In genomic region chr4:144611850-144612249, GRCh38 we compare ENCODE assay signal across 10 cellular contexts. TPM values are rescaled to one million over a fixed set of nuclear protein-coding genes. Genes with fewer than 3 reads are reported as not detected.
DNase-seq lines count a peak whose midpoint lies in the region; ATAC-seq, FAIRE-seq and TF ChIP-seq lines count a peak whose summit lies in the region.
"Had no signal": no experiment of that assay in that cellular context is flagged by ENCODE, and none has a peak within 500 bp of the region (broad histone marks: within the 10 kb centered on the region; RNA-seq: fewer than 3 reads in every experiment).

No MANE protein-coding gene starts in this region.

- H3K4me3 ChIP-seq in fibroblast of lung (replicated peaks in 1 of 4; ENCODE audit: control extremely low read depth in 1 of 4, insufficient read depth in 1 of 4, low read depth in 3 of 4, low read length in 4 of 4) (no peak overlapping the region), gastroesophageal sphincter (no peak overlapping the region)
- H3K4me3 ChIP-seq: esophagus squamous epithelium had no signal

- TF ChIP-seq CTCF in 22Rv1 (IDR thresholded peaks at IDR 0.05) (peak; percentile 52), fibroblast of lung (conservative IDR thresholded peaks at IDR 0.05 in 1 of 2, IDR thresholded peaks at IDR 0.05 in 1 of 2; ENCODE audit: low read depth in 1 of 2, low read length in 2 of 2) (peak; percentile 40 to 59), gastroesophageal sphincter (IDR thresholded peaks at IDR 0.05) (no peak)

- no peaks in the 10 kb centered on the region for H3K79me2 ChIP-seq in fibroblast of lung (ENCODE audit: control insufficient read depth, insufficient read depth, low read length)

- no peak overlapping the region for H2AFZ ChIP-seq in fibroblast of lung (ENCODE audit: low read length)

- no peak for TF ChIP-seq POLR2A in gastroesophageal sphincter (IDR thresholded peaks at IDR 0.05)

- H4K20me1 ChIP-seq in fibroblast of lung (ENCODE audit: control insufficient read depth, extremely low read depth, insufficient read depth, low read length), result no peaks in the 10 kb centered on the region

- FAIRE-seq in GM18507 (lab: Jason Lieb, UNC), result peak; percentile 36

- ATAC-seq in gastroesophageal sphincter, result no peak
- no peak for ATAC-seq in HG03439 (IDR thresholded peaks at IDR 0.05; ENCODE audit: unreplicated experiment)
- no peak for ATAC-seq in esophagus mucosa

- no peaks in the 10 kb centered on the region for H3K27me3 ChIP-seq in fibroblast of lung (ENCODE audit: control insufficient read depth, insufficient read depth, low read length)
- no peaks in the 10 kb centered on the region for H3K27me3 ChIP-seq in gastroesophageal sphincter
- H3K27me3 ChIP-seq: esophagus squamous epithelium had no signal

- no peaks in the 10 kb centered on the region for H3K36me3 ChIP-seq in fibroblast of lung (ENCODE audit: control insufficient read depth, insufficient read depth, low read length)
- H3K36me3 ChIP-seq in gastroesophageal sphincter, result no peaks in the 10 kb centered on the region
- H3K36me3 ChIP-seq: esophagus squamous epithelium had no signal

- no peak overlapping the region for H3K9ac ChIP-seq in fibroblast of lung (ENCODE audit: insufficient read depth, low read length)

- H3K9me3 ChIP-seq in fibroblast of lung (ENCODE audit: control insufficient read depth, insufficient read depth, low read depth, low read length) (no peaks in the 10 kb centered on the region), gastroesophageal sphincter (no peaks in the 10 kb centered on the region)
- H3K9me3 ChIP-seq: esophagus squamous epithelium had no signal

- no peaks in the 10 kb centered on the region for H3K4me1 ChIP-seq in fibroblast of lung (ENCODE audit: control insufficient read depth, extremely low read depth, insufficient read depth, low read length)
- H3K4me1 ChIP-seq in gastroesophageal sphincter, result no peaks in the 10 kb centered on the region
- H3K4me1 ChIP-seq: esophagus squamous epithelium had no signal

- TF ChIP-seq EP300 in gastroesophageal sphincter (IDR thresholded peaks at IDR 0.05), result no peak

- H3K27ac ChIP-seq in 22Rv1 (no peak overlapping the region), fibroblast of lung (ENCODE audit: insufficient read depth, low read length) (no peak overlapping the region), gastroesophageal sphincter (no peak overlapping the region)
- H3K27ac ChIP-seq: esophagus squamous epithelium had no signal

- DNase-seq in GM18507 (ENCODE audit: extremely low spot score, insufficient read length, low read depth) (no peak), HuH-7 (ENCODE audit: low spot score) (peak; percentile 4), fibroblast of lung (ENCODE audit: low read depth in 2 of 2) (peak in 1 of 2 donors; percentile 23), NCI-H1930 (lab: John Stamatoyannopoulos, UW) (no peak)
- DNase-seq: esophagus squamous epithelium had no signal

- H3K4me2 ChIP-seq in fibroblast of lung (ENCODE audit: extremely low read depth, insufficient read depth, low read length), result no peak overlapping the region

RNA-seq across cellular contexts. Expression of gene HHIP, which starts 34.1 kb away (rescaled TPM):
- total RNA-seq in fibroblast of lung (under 0.01 TPM in 2 replicates), gastroesophageal sphincter (under 1 TPM in 3 of 4 donors, not detected in 1; 0.10 to 0.54 (median 0.19) TPM), esophagus mucosa (not detected)
- 0.52 and 0.59 TPM in 2 replicates for polyA plus RNA-seq in fibroblast of lung
- 0.54 and 0.59 TPM in 2 replicates for polyA plus RNA-seq in fibroblast of lung (2012)
- 6.4 TPM in 1 of 2 replicates, not detected in the other for polyA minus RNA-seq in fibroblast of lung (ENCODE audit: low replicate concordance)
- total RNA-seq: esophagus squamous epithelium; T-helper 1 cell treated with Interleukin-12 subunit alpha and Interleukin-12 subunit beta and Interleukin-4 antibody, amounts not matched to agents 30 ng/mL and 1 ng/mL, for 36 hours had no signal

Comparison
In these comparisons a context has a peak if more than half of its experiments do, and no peak if none do; other contexts are left out.
1. CTCF ChIP-seq: peak in 22Rv1 (single experiment) and fibroblast of lung (2 of 2); none in gastroesophageal sphincter (0 of 4).